Comparison of ENCODE assay signal across 1 cellular context in genomic region chr7:114504586-114504985, GRCh38.
TF ChIP-seq lines count a peak whose summit lies in the region.

No MANE protein-coding gene starts in this region.

TF ChIP-seq in IMR-90, 13 proteins besides CTCF, POLR2A, EP300 and RAD21 (continued from another document):
- TF ChIP-seq ELK1 (IDR thresholded peaks at IDR 0.05; ENCODE audit: borderline replicate concordance, low read depth, low read length) (no peak), RCOR1 (IDR thresholded peaks at IDR 0.05; ENCODE audit: insufficient replicate concordance, low read length) (no peak), BHLHE40 (IDR thresholded peaks at IDR 0.05; ENCODE audit: low read depth, low read length) (no peak), FOS (IDR thresholded peaks at IDR 0.05; ENCODE audit: low read depth, low read length) (no peak), MAFK (IDR thresholded peaks at IDR 0.05; ENCODE audit: low read depth, low read length) (no peak), MAZ (IDR thresholded peaks at IDR 0.05; ENCODE audit: borderline replicate concordance, low read depth, low read length) (no peak), NFE2L2 (IDR thresholded peaks at IDR 0.05; ENCODE audit: low read depth, low read length) (no peak)
TF ChIP-seq in IMR-90: peak in this region for 0.
